In the genomic region with DNA sequence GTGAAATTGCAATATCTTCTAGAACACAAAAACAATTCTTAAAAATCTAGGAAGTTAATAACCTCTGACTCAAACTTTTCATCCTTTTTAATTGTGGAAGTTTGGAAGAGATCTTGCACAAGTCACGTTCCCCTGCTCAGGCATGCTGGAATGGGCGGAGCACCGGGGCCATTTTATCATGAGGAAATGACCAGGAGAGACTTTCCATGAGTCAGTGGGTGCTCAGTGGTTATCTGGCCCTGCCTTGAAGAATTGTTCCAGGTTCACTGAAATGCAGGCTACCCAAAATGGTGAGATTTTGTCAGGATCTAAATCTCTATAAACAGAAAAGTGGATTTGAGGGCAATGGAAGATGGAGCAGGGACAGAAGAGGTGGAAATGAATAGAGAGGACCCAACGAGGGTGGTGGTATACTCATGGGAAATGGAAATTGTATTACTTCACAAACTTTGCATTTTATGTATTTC, we compare ENCODE assay signal across 11 cellular contexts.
DNase-seq lines count a peak whose midpoint lies in the region; ATAC-seq and TF ChIP-seq lines count a peak whose summit lies in the region.
"Had no signal": no experiment of that assay in that cellular context is flagged by ENCODE, and none has a peak within 500 bp of the region (broad histone marks: within the 10 kb centered on the region; RNA-seq: fewer than 3 reads in every experiment).

No MANE protein-coding gene starts in this region.

- no peaks in the 10 kb centered on the region for H3K27me3 ChIP-seq in effector memory CD4-positive, alpha-beta T cell (replicated peaks; ENCODE audit: control insufficient read depth, insufficient read depth, low read length, poor library complexity, severe bottlenecking)
- H3K27me3 ChIP-seq in prostate gland (replicated peaks; ENCODE audit: insufficient read depth) (no peaks in the 10 kb centered on the region), ovary (no peaks in the 10 kb centered on the region)

- TF ChIP-seq EP300 in ovary (IDR thresholded peaks at IDR 0.05) = no peak

- H3K27ac Mint-ChIP-seq in natural killer cell treated with Interleukin-12 subunit alpha and Interleukin-12 subunit beta and Interleukin-15 and Interleukin-18, amount 100 ng/mL, for 72 hours = peak overlapping the region; percentile 13 to 76

- no peak for ATAC-seq in activated T-cell treated with anti-CD3 and anti-CD28 coated beads, Interleukin-2, amount 50 U/mL, for 4 hours
- ATAC-seq in natural killer cell treated with Interleukin-12 subunit alpha and Interleukin-12 subunit beta and Interleukin-15 and Interleukin-18, amount 100 ng/mL, for 72 hours = no peak

- H3K9me3 Mint-ChIP-seq in activated T-cell treated with anti-CD3 and anti-CD28 coated beads, Interleukin-2, amount 50 U/mL, for 4 hours = no peaks in the 10 kb centered on the region
- H3K9me3 Mint-ChIP-seq in natural killer cell treated with Interleukin-12 subunit alpha and Interleukin-12 subunit beta and Interleukin-15 and Interleukin-18, amount 100 ng/mL, for 72 hours = no peaks in the 10 kb centered on the region

- H3K4me1 ChIP-seq in effector memory CD4-positive, alpha-beta T cell (ENCODE audit: control insufficient read depth, insufficient read depth, low read length, poor library complexity, severe bottlenecking) = peaks cover 44% of the 10 kb centered on the region
- no peaks in the 10 kb centered on the region for H3K4me1 ChIP-seq in prostate gland (replicated peaks)
- H3K4me1 ChIP-seq in ovary (ENCODE audit: insufficient read depth) = no peaks in the 10 kb centered on the region

- WGBS in prostate gland = 81% methylated on average over 4 of the region's 4 CpGs
- 68 to 77% (median 76%) methylated on average over 4 of the region's 4 CpGs for WGBS in ovary, 3 donors

- peak overlapping the region; percentile 33 for H3K4me3 Mint-ChIP-seq in activated T-cell treated with anti-CD3 and anti-CD28 coated beads, Interleukin-2, amount 50 U/mL, for 4 hours
- no peak overlapping the region for H3K4me3 Mint-ChIP-seq in natural killer cell treated with Interleukin-12 subunit alpha and Interleukin-12 subunit beta and Interleukin-15 and Interleukin-18, amount 100 ng/mL, for 72 hours

- H3K27ac ChIP-seq in effector memory CD4-positive, alpha-beta T cell (ENCODE audit: insufficient read depth, low read length, poor library complexity, severe bottlenecking) = peak overlapping the region; percentile 36
- H3K27ac ChIP-seq in prostate gland (no peak overlapping the region), ovary (no peak overlapping the region)
- H3K27ac ChIP-seq: SK-N-MC had no signal

- H3K27me3 Mint-ChIP-seq in activated T-cell treated with anti-CD3 and anti-CD28 coated beads, Interleukin-2, amount 50 U/mL, for 4 hours (ENCODE audit: low read depth) = no peaks in the 10 kb centered on the region
- no peaks in the 10 kb centered on the region for H3K27me3 Mint-ChIP-seq in natural killer cell treated with Interleukin-12 subunit alpha and Interleukin-12 subunit beta and Interleukin-15 and Interleukin-18, amount 100 ng/mL, for 72 hours

- intact Hi-C loops in prostate gland (cut with DNase I) = no loop called here
- intact Hi-C loops in ovary (cut with DNase I) = no loop called here

- peaks cover 83% of the 10 kb centered on the region for H3K4me1 Mint-ChIP-seq in activated T-cell treated with anti-CD3 and anti-CD28 coated beads, Interleukin-2, amount 50 U/mL, for 4 hours (ENCODE audit: low read depth)
- peaks cover 45 to 47% of the 10 kb centered on the region in 2 donors for H3K4me1 Mint-ChIP-seq in natural killer cell treated with Interleukin-12 subunit alpha and Interleukin-12 subunit beta and Interleukin-15 and Interleukin-18, amount 100 ng/mL, for 72 hours (ENCODE audit: low read depth in 2 of 2)

- no peaks in the 10 kb centered on the region for H3K9me3 ChIP-seq in effector memory CD4-positive, alpha-beta T cell (ENCODE audit: control insufficient read depth, low read length)
- H3K9me3 ChIP-seq in prostate gland (no peaks in the 10 kb centered on the region), ovary (no peaks in the 10 kb centered on the region)

- no peak for DNase-seq in activated T-cell treated with anti-CD3 and anti-CD28 coated beads, Interleukin-2, amount 50 U/mL, for 4 hours
- no peak for DNase-seq in activated T-cell treated with anti-CD3 and anti-CD28 coated beads, Interleukin-2, amount 50 U/mL, for 1 hour
- DNase-seq in RPMI7951 (ENCODE audit: low read depth) (peak; percentile 15), prostate gland (ENCODE audit: low spot score) (no peak), NCI-H69 (lab: John Stamatoyannopoulos, UW) (no peak), ovary (no peak)
- no peak for DNase-seq in effector memory CD4-positive, alpha-beta T cell
- DNase-seq in natural killer cell treated with Interleukin-12 subunit alpha and Interleukin-12 subunit beta and Interleukin-15 and Interleukin-18, amount 100 ng/mL, for 72 hours (ENCODE audit: low spot score) = no peak
- DNase-seq: ACHN, NCI-H2227 treated with DMSO at 0.1 percent for 48 hours had no signal

- H3K4me3 ChIP-seq in effector memory CD4-positive, alpha-beta T cell (ENCODE audit: insufficient read depth, low read depth, low read length, poor library complexity, severe bottlenecking) = no peak overlapping the region
- no peak overlapping the region for H3K4me3 ChIP-seq in prostate gland
- H3K4me3 ChIP-seq in ovary = no peak overlapping the region
- H3K4me3 ChIP-seq: SK-N-MC had no signal

- H3K36me3 Mint-ChIP-seq in activated T-cell treated with anti-CD3 and anti-CD28 coated beads, Interleukin-2, amount 50 U/mL, for 4 hours (ENCODE audit: insufficient read depth) = peaks cover 10% of the 10 kb centered on the region
- peaks cover 16% of the 10 kb centered on the region for H3K36me3 Mint-ChIP-seq in natural killer cell treated with Interleukin-12 subunit alpha and Interleukin-12 subunit beta and Interleukin-15 and Interleukin-18, amount 100 ng/mL, for 72 hours

- no peak for TF ChIP-seq POLR2A in prostate gland (IDR thresholded peaks at IDR 0.05)
- no peak for TF ChIP-seq POLR2A in ovary (IDR thresholded peaks at IDR 0.05)

- peaks cover 3% of the 10 kb centered on the region for H3K36me3 ChIP-seq in effector memory CD4-positive, alpha-beta T cell (ENCODE audit: control insufficient read depth, insufficient read depth, low read length)
- no peaks in the 10 kb centered on the region for H3K36me3 ChIP-seq in prostate gland
- H3K36me3 ChIP-seq in ovary = no peaks in the 10 kb centered on the region

- TF ChIP-seq CTCF in prostate gland (IDR thresholded peaks at IDR 0.05) (no peak), ovary (IDR thresholded peaks at IDR 0.05) (no peak)
